1 cellular context compared by ENCODE assay signal in genomic region chr11:5275369-5276110, GRCh38.
TF ChIP-seq lines count a peak whose summit lies in the region.

No MANE protein-coding gene starts in this region.

TF ChIP-seq in K562, 482 proteins besides CTCF, POLR2A, EP300 and RAD21 (continued from another document and continues in another):
- TF ChIP-seq CUX1 (CRISPR knock-in tag; IDR thresholded peaks at IDR 0.05), result peak; percentile 47; the same call in 1 of the 2 replicates
- no peak for TF ChIP-seq ATF1 (CRISPR knock-in tag; IDR thresholded peaks at IDR 0.05)
- TF ChIP-seq ATF1 (tag; IDR thresholded peaks at IDR 0.05), result peak; percentile 82
- peak; percentile 69; the same call in 1 of the 2 replicates for TF ChIP-seq ZBTB12 (CRISPR knock-in tag; IDR thresholded peaks at IDR 0.05)
- no peak for TF ChIP-seq RBM14 (IDR thresholded peaks at IDR 0.05; ENCODE audit: borderline replicate concordance, insufficient read depth, low read depth, low read length)
- peak; percentile 92 for TF ChIP-seq SMARCE1 (IDR thresholded peaks at IDR 0.05)
- peak; percentile 68 for TF ChIP-seq HDAC3 (IDR thresholded peaks at IDR 0.05; ENCODE audit: borderline replicate concordance, partially characterized antibody)
- TF ChIP-seq NFATC3 (IDR thresholded peaks at IDR 0.05), result no peak
- TF ChIP-seq MTA3 (IDR thresholded peaks at IDR 0.05; ENCODE audit: borderline replicate concordance), result peak; percentile 49; the same call in 1 of the 2 replicates
- TF ChIP-seq BCLAF1 (IDR thresholded peaks at IDR 0.05; ENCODE audit: borderline replicate concordance in 1 of 2, control insufficient read depth in 1 of 2, low read depth in 2 of 2, low read length in 1 of 2), result peak in 1 of 2 experiments; percentile 51; a peak in 1 of 4 replicates
- TF ChIP-seq TRIM28 (IDR thresholded peaks at IDR 0.05), result peak; percentile 29
- no peak for TF ChIP-seq HLTF (IDR thresholded peaks at IDR 0.05)
- TF ChIP-seq THRB (CRISPR knock-in tag; conservative IDR thresholded peaks at IDR 0.05), result no peak
- no peak for TF ChIP-seq ZBTB8A (IDR thresholded peaks at IDR 0.05; ENCODE audit: partially characterized antibody)
- no peak for TF ChIP-seq ZBTB49 (CRISPR knock-in tag; IDR thresholded peaks at IDR 0.05; ENCODE audit: borderline replicate concordance)
- TF ChIP-seq ZNF785 (CRISPR knock-in tag; IDR thresholded peaks at IDR 0.05), result no peak
- no peak for TF ChIP-seq IRF2 (CRISPR knock-in tag; IDR thresholded peaks at IDR 0.05)
- no peak for TF ChIP-seq ZKSCAN3 (CRISPR knock-in tag; IDR thresholded peaks at IDR 0.05)
- TF ChIP-seq GATAD2B (IDR thresholded peaks at IDR 0.05; ENCODE audit: borderline replicate concordance), result peak; percentile 58; the same call in 1 of the 2 replicates
- TF ChIP-seq COPS2 (conservative IDR thresholded peaks at IDR 0.05), result no peak
- no peak for TF ChIP-seq HNRNPH1 (optimal IDR thresholded peaks at IDR 0.05; ENCODE audit: low read depth, low read length)
- peak; percentile 14 for TF ChIP-seq DACH1 (IDR thresholded peaks at IDR 0.05; ENCODE audit: partially characterized antibody)
- peak; percentile 54 for TF ChIP-seq TAF9B (IDR thresholded peaks at IDR 0.05; ENCODE audit: partially characterized antibody)
- TF ChIP-seq MAFF (IDR thresholded peaks at IDR 0.05; ENCODE audit: low read length), result no peak
- TF ChIP-seq CXXC5 (CRISPR knock-in tag; IDR thresholded peaks at IDR 0.05), result peak; percentile 77
- peak; percentile 18 to 53; a peak in 2 of 4 replicates for TF ChIP-seq KDM1A (IDR thresholded peaks at IDR 0.05)
- no peak for TF ChIP-seq ZNF165 (CRISPR knock-in tag; IDR thresholded peaks at IDR 0.05; ENCODE audit: borderline replicate concordance)
- no peak for TF ChIP-seq E4F1 (CRISPR knock-in tag; IDR thresholded peaks at IDR 0.05; ENCODE audit: borderline replicate concordance)
- TF ChIP-seq ETV1 (tag; conservative IDR thresholded peaks at IDR 0.05; ENCODE audit: low read depth), result no peak; the same call in 1 of the 2 replicates
- no peak for TF ChIP-seq SRSF9 (IDR thresholded peaks at IDR 0.05; ENCODE audit: borderline replicate concordance, low read depth, low read length)
- TF ChIP-seq ZNF592 (IDR thresholded peaks at IDR 0.05), result peak; percentile 89
- TF ChIP-seq ZNF695 (CRISPR knock-in tag; IDR thresholded peaks at IDR 0.05), result no peak
- no peak for TF ChIP-seq ZNF124 (CRISPR knock-in tag; IDR thresholded peaks at IDR 0.05)
- TF ChIP-seq KDM5B (IDR thresholded peaks at IDR 0.05; ENCODE audit: insufficient replicate concordance, low read depth, low read length), result no peak
- TF ChIP-seq CBFA2T2 (conservative IDR thresholded peaks at IDR 0.05), result peak; percentile 83
- TF ChIP-seq MCM3 (IDR thresholded peaks at IDR 0.05), result no peak
- TF ChIP-seq SIN3B (IDR thresholded peaks at IDR 0.05; ENCODE audit: low read depth), result no peak
- TF ChIP-seq L3MBTL2 (IDR thresholded peaks at IDR 0.05), result 0 out of 2 replicates have a peak, but pooled peaks have one; percentile 18
- peak; percentile 21; the same call in 1 of the 2 replicates for TF ChIP-seq C11orf30 (IDR thresholded peaks at IDR 0.05; ENCODE audit: low read depth)
- peak; percentile 57 for TF ChIP-seq TBP (optimal IDR thresholded peaks at IDR 0.05; ENCODE audit: low read depth, low read length)
- no peak for TF ChIP-seq SNRNP70 (optimal IDR thresholded peaks at IDR 0.05; ENCODE audit: low read depth, low read length)
- peak; percentile 26 to 82; a peak in 3 of 4 replicates for TF ChIP-seq MAZ (CRISPR knock-in tag; conservative IDR thresholded peaks at IDR 0.05 in 1 of 2, IDR thresholded peaks at IDR 0.05 in 1 of 2)
- TF ChIP-seq ZBTB1 (CRISPR knock-in tag; IDR thresholded peaks at IDR 0.05; ENCODE audit: borderline replicate concordance, low read depth), result no peak
- no peak for TF ChIP-seq KHSRP (IDR thresholded peaks at IDR 0.05)
- no peak for TF ChIP-seq NR4A1 (CRISPR knock-in tag; IDR thresholded peaks at IDR 0.05)
- TF ChIP-seq NR4A1 (tag; IDR thresholded peaks at IDR 0.05), result 0 out of 2 replicates have a peak, but pooled peaks have one; percentile 65
- peak; percentile 79 for TF ChIP-seq SMARCC2 (IDR thresholded peaks at IDR 0.05; ENCODE audit: low read depth)
- TF ChIP-seq MTF1 (CRISPR knock-in tag; IDR thresholded peaks at IDR 0.05; ENCODE audit: borderline replicate concordance), result no peak
- TF ChIP-seq TBL1XR1 (IDR thresholded peaks at IDR 0.05; ENCODE audit: low read length in 2 of 2), result peak in 1 of 2 experiments; percentile 45; a peak in 1 of 4 replicates
- TF ChIP-seq DPF2 (IDR thresholded peaks at IDR 0.05), result peak; percentile 98
